In the genomic region with DNA sequence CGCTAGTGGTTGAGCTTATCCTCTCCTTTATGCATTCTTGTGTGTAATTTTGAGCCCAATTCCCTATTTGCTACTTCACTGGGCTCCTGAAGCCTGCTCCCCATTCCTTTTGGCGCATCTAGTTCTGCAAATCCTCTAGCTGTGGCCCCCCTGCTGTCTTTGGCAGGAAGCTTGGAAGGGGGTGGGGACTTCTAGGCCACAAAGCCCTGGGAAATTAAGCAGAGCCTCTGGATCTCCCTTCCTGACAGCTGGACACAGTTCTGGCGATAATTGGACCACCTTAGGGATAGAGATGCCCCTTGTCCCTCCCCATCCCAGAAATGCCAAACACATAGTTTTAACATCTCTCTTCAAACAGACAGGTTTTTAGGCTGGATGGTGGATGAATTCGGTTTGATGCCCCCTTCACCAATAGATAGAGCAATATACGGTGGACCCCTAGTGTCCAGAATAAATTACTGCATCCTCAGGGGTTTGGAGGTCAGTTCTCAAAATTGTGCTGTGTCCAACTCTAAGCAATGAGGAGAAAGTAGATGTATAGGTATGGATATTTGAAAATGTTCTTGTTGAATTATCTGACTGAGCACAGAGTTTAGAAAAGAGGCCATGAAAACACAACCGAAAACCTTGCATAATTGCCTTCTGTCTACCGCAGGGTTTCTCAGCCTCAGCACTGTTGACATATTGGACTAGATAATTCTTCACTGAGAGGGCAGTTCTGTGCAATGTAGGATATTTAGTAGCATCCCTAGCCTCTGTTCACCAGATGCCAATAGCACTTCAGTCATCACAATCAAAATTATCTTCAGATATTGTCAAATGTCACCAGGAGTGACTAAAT, we compare ENCODE assay signal across 7 cellular contexts.
A peak's percentile ranks its signal among the peaks of the same experiment; 100 is the strongest.
DNase-seq lines count a peak whose midpoint lies in the region; ATAC-seq and TF ChIP-seq lines count a peak whose summit lies in the region.

No MANE protein-coding gene starts in this region.

- peak overlapping the region; percentile 43 for H3K4me3 ChIP-seq in SJCRH30
- no peak overlapping the region for H3K4me3 ChIP-seq in esophagus muscularis mucosa
- no peak overlapping the region for H3K4me3 ChIP-seq in mucosa of stomach (ENCODE audit: low read length)

- no peaks in the 10 kb centered on the region for H3K9me3 ChIP-seq in SJCRH30 (replicated peaks)
- no peaks in the 10 kb centered on the region for H3K9me3 ChIP-seq in esophagus muscularis mucosa
- H3K9me3 ChIP-seq in mucosa of stomach (ENCODE audit: control insufficient read depth, low read length), result no peaks in the 10 kb centered on the region

- no peak for TF ChIP-seq EP300 in esophagus muscularis mucosa (IDR thresholded peaks at IDR 0.05)

- no peak for TF ChIP-seq POLR2A in esophagus muscularis mucosa (IDR thresholded peaks at IDR 0.05; ENCODE audit: low read depth)

- peak; percentile 68 to 80 (median 73) for TF ChIP-seq CTCF in esophagus muscularis mucosa (IDR thresholded peaks at IDR 0.05)

- intact Hi-C loops in esophagus muscularis mucosa (cut with DNase I), result loop anchor here (2.0 to 5.0 kb wide), 2 partner anchors 80 to 203 kb away; no protein-coding TSS in a partner anchor

- WGBS in esophagus muscularis mucosa, result 41% methylated on average over 7 of the region's 7 CpGs

- H3K9ac ChIP-seq in mucosa of stomach (ENCODE audit: low read length), result peak overlapping the region; percentile 30

- H3K27me3 ChIP-seq in SJCRH30, result no peaks in the 10 kb centered on the region
- H3K27me3 ChIP-seq in esophagus muscularis mucosa, result no peaks in the 10 kb centered on the region
- H3K27me3 ChIP-seq in mucosa of stomach (ENCODE audit: control insufficient read depth, insufficient read depth, low read length), result no peaks in the 10 kb centered on the region

- H3K4me1 ChIP-seq in SJCRH30, result peaks cover 5% of the 10 kb centered on the region; the same call in 1 of the 2 replicates
- H3K4me1 ChIP-seq in esophagus muscularis mucosa, result peaks cover 5 to 9% (median 8%) of the 10 kb centered on the region in 4 donors
- peaks cover 5% of the 10 kb centered on the region for H3K4me1 ChIP-seq in mucosa of stomach (ENCODE audit: control insufficient read depth, insufficient read depth, low read length)

- DNase-seq in GM04504 (ENCODE audit: low read depth) (peak; percentile 14), HT-29 (ENCODE audit: low spot score) (peak; percentile 71), SJCRH30 (peak; percentile 41 to 63), esophagus muscularis mucosa (ENCODE audit: extremely low spot score) (no peak), H4 (ENCODE audit: low spot score) (no peak)

- ATAC-seq in GM18511 (IDR thresholded peaks at IDR 0.05; ENCODE audit: unreplicated experiment), result no peak

- no peak overlapping the region for H3K27ac ChIP-seq in SJCRH30
- H3K27ac ChIP-seq in esophagus muscularis mucosa (replicated peaks in 1 of 4), result no peak overlapping the region

- H3K36me3 ChIP-seq in SJCRH30 (no peaks in the 10 kb centered on the region), esophagus muscularis mucosa (no peaks in the 10 kb centered on the region), mucosa of stomach (ENCODE audit: control insufficient read depth, insufficient read depth, low read length) (no peaks in the 10 kb centered on the region)

Comparison
In these comparisons a context has a peak if more than half of its experiments do, and no peak if none do; other contexts are left out.
1. DNase-seq: peak in GM04504 (single experiment), HT-29 (single experiment) and SJCRH30 (2 of 2); none in esophagus muscularis mucosa (single experiment) and H4 (single experiment).